ENCODE assay signal across 1 cellular context in genomic region chr22:22380098-22381030, GRCh38.
TF ChIP-seq lines count a peak whose summit lies in the region.

No MANE protein-coding gene starts in this region.

TF ChIP-seq in SK-N-SH, 30 proteins besides CTCF, POLR2A, EP300 and RAD21 (continued from another document):
- TF ChIP-seq REST (IDR thresholded peaks at IDR 0.05; ENCODE audit: low read depth, low read length) (no peak), ZBTB33 (IDR thresholded peaks at IDR 0.05; ENCODE audit: borderline replicate concordance, low read depth) (no peak), NRF1 (IDR thresholded peaks at IDR 0.05; ENCODE audit: low read depth, low read length) (no peak), SMC3 (IDR thresholded peaks at IDR 0.05; ENCODE audit: low read depth, low read length) (no peak)
